Comparison of ENCODE assay signal across 9 cellular contexts in the genomic region with DNA sequence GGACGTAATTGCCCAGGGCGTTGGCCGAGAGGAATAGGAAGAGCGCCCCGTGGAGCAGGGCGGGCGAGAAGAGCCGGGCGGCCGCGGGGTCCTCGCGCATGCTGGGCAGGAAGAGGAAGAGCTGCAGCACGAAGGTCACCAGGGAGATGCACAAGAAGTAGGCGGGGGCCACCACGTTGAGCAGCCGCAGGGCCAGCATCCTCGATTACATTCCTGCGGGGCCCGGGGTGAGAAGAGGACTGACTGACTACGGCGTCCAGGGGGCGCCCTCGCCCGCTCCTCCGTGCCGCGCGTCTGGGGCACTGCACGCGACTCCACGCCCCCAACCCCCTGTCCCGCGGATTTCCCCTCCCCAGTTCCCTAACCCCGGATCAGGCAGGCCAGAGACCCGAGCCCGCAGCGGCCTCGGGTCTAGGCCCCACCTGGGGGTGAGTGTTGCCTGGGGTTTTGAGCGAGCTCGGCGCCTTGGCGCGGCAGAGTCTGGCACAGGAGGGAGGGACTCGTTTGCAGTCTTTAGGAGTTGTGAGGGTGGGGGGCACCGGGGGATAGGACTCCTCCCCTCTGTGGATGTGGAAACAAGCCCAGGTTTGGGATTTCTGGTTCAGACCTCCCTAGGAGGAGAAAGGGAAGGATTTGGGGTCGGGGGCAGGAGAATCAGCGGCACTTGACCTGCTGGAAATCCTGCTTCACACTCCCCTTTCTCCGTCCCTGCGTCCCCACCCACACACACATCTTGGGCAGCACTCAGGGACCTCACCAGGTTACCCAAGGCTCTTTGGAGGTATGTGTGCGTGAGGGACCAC. TPM values are rescaled to one million over a fixed set of nuclear protein-coding genes. Genes with fewer than 3 reads are reported as not detected.
DNase-seq lines count a peak whose midpoint lies in the region; ATAC-seq, FAIRE-seq and TF ChIP-seq lines count a peak whose summit lies in the region.
"Had no signal": no experiment of that assay in that cellular context is flagged by ENCODE, and none has a peak within 500 bp of the region (broad histone marks: within the 10 kb centered on the region; RNA-seq: fewer than 3 reads in every experiment).

No MANE protein-coding gene starts in this region.

- H3K36me3 Mint-ChIP-seq in Caco-2 (ENCODE audit: insufficient read depth, unreplicated experiment) = no peaks in the 10 kb centered on the region
- no peaks in the 10 kb centered on the region for H3K36me3 Mint-ChIP-seq in stimulated activated naive CD8-positive, alpha-beta T cell treated with anti-CD3 and anti-CD28 coated beads, Interleukin-15, Interleukin-2, amounts not matched to agents 100 ng/mL and 50 ng/mL, for 24 hours (ENCODE audit: low read depth)

- BruUV-seq in Caco-2 (replicated peaks; lab: Mats Ljungman, UMichigan) (no TSS peak), GM12878 (replicated peaks; lab: Mats Ljungman, UMichigan) (no TSS peak)

- H3K27ac ChIP-seq in SJCRH30 (no peak overlapping the region), GM12878 (ENCODE audit: control insufficient read depth, insufficient read depth) (no peak overlapping the region), left lung (no peak overlapping the region)
- H3K27ac ChIP-seq: SJSA1 had no signal

- peaks cover 30% of the 10 kb centered on the region for H3K27me3 Mint-ChIP-seq in Caco-2 (ENCODE audit: insufficient read depth, unreplicated experiment)
- peaks cover 75% of the 10 kb centered on the region for H3K27me3 Mint-ChIP-seq in stimulated activated naive CD8-positive, alpha-beta T cell treated with anti-CD3 and anti-CD28 coated beads, Interleukin-15, Interleukin-2, amounts not matched to agents 100 ng/mL and 50 ng/mL, for 24 hours

- in situ Hi-C loops in GM12878 (cut with MboI) = no loop called here

- intact Hi-C loops in Caco-2 (cut with micrococcal nuclease; ENCODE audit: unreplicated experiment) = no loop called here
- intact Hi-C loops in GM12878 (cut with micrococcal nuclease; ENCODE audit: unreplicated experiment) = no loop called here
- intact Hi-C loops in left lung (cut with DNase I) = no loop called here

- TF ChIP-seq RAD21 in GM12878 (IDR thresholded peaks at IDR 0.05; ENCODE audit: insufficient read depth, low read depth, low read length) = peak; percentile 28; the same call in 1 of the 2 replicates

- no peaks in the 10 kb centered on the region for H3K79me2 ChIP-seq in GM12878 (ENCODE audit: control insufficient read depth, insufficient read depth, low read length)

- no peak overlapping the region for H3K27ac Mint-ChIP-seq in Caco-2 (ENCODE audit: unreplicated experiment)
- H3K27ac Mint-ChIP-seq in stimulated activated naive CD8-positive, alpha-beta T cell treated with anti-CD3 and anti-CD28 coated beads, Interleukin-15, Interleukin-2, amounts not matched to agents 100 ng/mL and 50 ng/mL, for 24 hours = no peak overlapping the region

- POLR2A ChIA-PET in Caco-2 (lab: Charles Lee) = no interaction called here
- POLR2A ChIA-PET in GM12878 (lab: Charles Lee) = no interaction called here

- TF ChIP-seq CTCF in Caco-2 (IDR thresholded peaks at IDR 0.05; ENCODE audit: insufficient read depth in 1 of 2, low read depth in 1 of 2, low read length in 1 of 2, severe bottlenecking in 1 of 2, unreplicated experiment in 1 of 2) = peak; percentile 65 to 81
- TF ChIP-seq CTCF in GM12878 (IDR thresholded peaks at IDR 0.05 in 2 of 3, conservative IDR thresholded peaks at IDR 0.05 in 1 of 3; ENCODE audit: control insufficient read depth in 2 of 3, extremely low read depth in 1 of 3, insufficient read depth in 1 of 3, low read depth in 3 of 3, low read length in 3 of 3) = peak; percentile 35 to 63 (median 44); a peak in 5 of 6 replicates
- peak; percentile 8 to 14 for TF ChIP-seq CTCF in left lung (IDR thresholded peaks at IDR 0.05)

- H4K20me1 ChIP-seq in GM12878 (ENCODE audit: control insufficient read depth, insufficient read depth) = no peaks in the 10 kb centered on the region

- H3K9me3 ChIP-seq in Caco-2 (no peaks in the 10 kb centered on the region), SJCRH30 (replicated peaks) (no peaks in the 10 kb centered on the region), GM12878 (replicated peaks; ENCODE audit: control insufficient read depth, insufficient read depth, low read length) (no peaks in the 10 kb centered on the region), left lung (no peaks in the 10 kb centered on the region)
- H3K9me3 ChIP-seq: SJSA1 had no signal

- no peak for TF ChIP-seq POLR2A in GM12878 (IDR thresholded peaks at IDR 0.05; ENCODE audit: low read depth, low read length)

- H3K4me1 ChIP-seq in Caco-2 (no peaks in the 10 kb centered on the region), SJCRH30 (no peaks in the 10 kb centered on the region), GM12878 (ENCODE audit: control insufficient read depth, insufficient read depth, low read length) (no peaks in the 10 kb centered on the region), left lung (peaks cover 0 to 27% of the 10 kb centered on the region in 2 donors)

- H3K4me1 Mint-ChIP-seq in Caco-2 (ENCODE audit: low read depth, unreplicated experiment) = no peaks in the 10 kb centered on the region
- peaks cover 16% of the 10 kb centered on the region for H3K4me1 Mint-ChIP-seq in stimulated activated naive CD8-positive, alpha-beta T cell treated with anti-CD3 and anti-CD28 coated beads, Interleukin-15, Interleukin-2, amounts not matched to agents 100 ng/mL and 50 ng/mL, for 24 hours (ENCODE audit: low read depth)

- CTCF ChIA-PET in Caco-2 (lab: Charles Lee) = interaction anchor here (0.7 to 1.6 kb wide), 4 partner anchors 10 to 772 kb away, joined by 3 to 6 read pairs (median 4); no protein-coding TSS in a partner anchor
- CTCF ChIA-PET in GM12878 (lab: Yijun Ruan, JAX) = interaction anchor here (1.0 to 4.9 kb wide), 4 partner anchors 11 to 176 kb away, joined by 3 to 37 read pairs (median 4); no protein-coding TSS in a partner anchor

- peak; percentile 64 for ATAC-seq in HG03103 (IDR thresholded peaks at IDR 0.05; ENCODE audit: low read depth, unreplicated experiment)
- peak; percentile 85 for ATAC-seq in GM12878
- peak; percentile 61 for ATAC-seq in left lung
- no peak for ATAC-seq in HG02642 (IDR thresholded peaks at IDR 0.05; ENCODE audit: poor library complexity, unreplicated experiment)

- DNase-seq in Caco-2 (peak; percentile 53 to 69), SJCRH30 (peak; percentile 64 to 72), GM12878 (ENCODE audit: low read depth, low spot score) (no peak), left lung (peak in 1 of 2 donors; percentile 80), mesenteric fat pad (ENCODE audit: low spot score) (no peak)

- TF ChIP-seq EP300 in GM12878 (IDR thresholded peaks at IDR 0.05; ENCODE audit: borderline replicate concordance in 1 of 2, control insufficient read depth in 1 of 2, low read depth in 2 of 2, low read length in 2 of 2) = no peak

- H3K4me3 ChIP-seq in Caco-2 (ENCODE audit: low read depth, low read length) = peak overlapping the region; percentile 5; the same call in 1 of the 2 replicates
- H3K4me3 ChIP-seq in SJCRH30 = peak overlapping the region; percentile 64
- H3K4me3 ChIP-seq in GM12878 = no peak overlapping the region
- no peak overlapping the region for H3K4me3 ChIP-seq in left lung
- H3K4me3 ChIP-seq: SJSA1 had no signal

- H3K4me3 Mint-ChIP-seq in Caco-2 (ENCODE audit: unreplicated experiment) = peak overlapping the region; percentile 63
- H3K4me3 Mint-ChIP-seq in stimulated activated naive CD8-positive, alpha-beta T cell treated with anti-CD3 and anti-CD28 coated beads, Interleukin-15, Interleukin-2, amounts not matched to agents 100 ng/mL and 50 ng/mL, for 24 hours = peak overlapping the region; percentile 44

- H3K4me2 ChIP-seq in GM12878 (ENCODE audit: control insufficient read depth, insufficient read depth) = no peak overlapping the region; the same call in 1 of the 2 replicates

- 10% methylated on average over 40 of the region's 51 CpGs for WGBS in GM12878 (ENCODE audit: insufficient coverage, insufficient replicate concordance, low lambda C conversion rate, missing lambda C conversion rate)

- H3K27me3 ChIP-seq in Caco-2 (replicated peaks; ENCODE audit: control insufficient read depth, insufficient read depth, low read length) (peaks cover 3% of the 10 kb centered on the region), SJCRH30 (no peaks in the 10 kb centered on the region), GM12878 (replicated peaks in 1 of 2; ENCODE audit: control insufficient read depth in 2 of 2, insufficient read depth in 2 of 2, low read length in 1 of 2) (peaks cover 19 to 21% of the 10 kb centered on the region in 2 experiments), left lung (peaks cover 64 to 100% of the 10 kb centered on the region in 2 donors)

- H2AFZ ChIP-seq in GM12878 (ENCODE audit: control insufficient read depth, low read depth, low read length) = no peak overlapping the region

- SMC1A ChIA-PET in GM12878 (lab: Charles Lee; ENCODE audit: uncharacterized antibody, unreplicated experiment) = interaction anchor here (1.3 kb wide), 1 partner anchor 10 kb away, joined by 3 read pairs; no protein-coding TSS in a partner anchor

- RAD21 ChIA-PET in GM12878 (lab: Charles Lee; ENCODE audit: unreplicated experiment) = interaction anchor here (1.0 to 2.0 kb wide), 2 partner anchors 74 to 176 kb away, joined by 3 to 5 read pairs; no protein-coding TSS in a partner anchor

- H3K9ac ChIP-seq in GM12878 (ENCODE audit: control insufficient read depth, insufficient read depth, low read length) = no peak overlapping the region

- H3K9me3 Mint-ChIP-seq in Caco-2 (ENCODE audit: unreplicated experiment) = no peaks in the 10 kb centered on the region
- no peaks in the 10 kb centered on the region for H3K9me3 Mint-ChIP-seq in stimulated activated naive CD8-positive, alpha-beta T cell treated with anti-CD3 and anti-CD28 coated beads, Interleukin-15, Interleukin-2, amounts not matched to agents 100 ng/mL and 50 ng/mL, for 24 hours

- no peak for FAIRE-seq in GM12878 (lab: Jason Lieb, UNC)

- H3K36me3 ChIP-seq in Caco-2 (ENCODE audit: control insufficient read depth, insufficient read depth, low read length) = no peaks in the 10 kb centered on the region
- no peaks in the 10 kb centered on the region for H3K36me3 ChIP-seq in SJCRH30
- H3K36me3 ChIP-seq in GM12878 (ENCODE audit: control insufficient read depth in 2 of 2, insufficient read depth in 2 of 2, low read length in 1 of 2) = no peaks in the 10 kb centered on the region
- no peaks in the 10 kb centered on the region for H3K36me3 ChIP-seq in left lung
- H3K36me3 ChIP-seq: SJSA1 had no signal

RNA-seq across cellular contexts. Expression of gene ZDHHC22, which starts 1.9 kb away (rescaled TPM):
- total RNA-seq in Caco-2 (2022) = not detected in 2 replicates
- 12.1 and 13.4 TPM in 2 replicates for total RNA-seq in SJCRH30 (2014; rRNA removed; shearing (Covaris generic))
- total RNA-seq in GM12878 (2013; cell fraction: nucleolus; rRNA removed) = not detected in 2 replicates
- total RNA-seq in GM12878 (2014; rRNA removed) = not detected in 2 replicates
- not detected in 2 replicates for total RNA-seq in GM12878 (2014; rRNA removed; fragmentation: Illumina TruSeq; extraction: Trizol)
- not detected in 2 replicates for total RNA-seq in GM12878 (2021)
- not detected for polyA plus RNA-seq in GM12878 (2011; ENCODE audit: low read depth)
- polyA plus RNA-seq in GM12878 (2011; rRNA removed) = not detected in 2 replicates
- 0.02 and 0.03 TPM in 2 replicates for polyA plus RNA-seq in GM12878 (2011; cell fraction: cytosol; rRNA removed)
- polyA plus RNA-seq in GM12878 (2011; cell fraction: nucleus; rRNA removed) = 0.03 and 0.04 TPM in 2 replicates
- polyA plus RNA-seq in GM12878 (2012) = not detected in 2 replicates
- polyA plus RNA-seq in GM12878 (2014; fragmentation: Illumina TruSeq; extraction: Trizol) = not detected in 2 replicates
- polyA plus RNA-seq in GM12878 (2014; fragmentation: Nextera tagmentation; extraction: Ambion mirVana) = not detected
- not detected in 2 replicates for polyA plus RNA-seq in GM12878 (2014; rRNA removed)
- under 1 TPM in 1 of 2 experiments, not detected in 1; 0.06 TPM for polyA plus RNA-seq in GM12878 (2016; fragmentation: Nextera tagmentation; extraction: Ambion mirVana)
- polyA minus RNA-seq in GM12878 (2011; rRNA and poly(A)+ RNA removed) = 0.10 TPM in 1 of 2 replicates, not detected in the other
- polyA minus RNA-seq in GM12878 (2011; cell fraction: cytosol; rRNA and poly(A)+ RNA removed) = not detected in 2 replicates
- not detected in 2 replicates for polyA minus RNA-seq in GM12878 (2011; cell fraction: nucleus; rRNA and poly(A)+ RNA removed)
- total RNA-seq in left lung = not detected
- total RNA-seq in mesenteric fat pad = not detected

RNA-seq across cellular contexts. Expression of gene CIPC, which starts 41.7 kb away (rescaled TPM):
- total RNA-seq in Caco-2 (2022) (12.8 and 15.4 TPM in 2 replicates), GM12878 (2014; rRNA removed) (19.8 and 24.7 TPM in 2 replicates), GM12878 (2014; rRNA removed; fragmentation: Illumina TruSeq; extraction: Trizol) (16.3 and 17.2 TPM in 2 replicates), GM12878 (2021) (17.7 and 20.3 TPM in 2 replicates), left lung (10 to 100 TPM; 18.6 to 19.8 TPM), mesenteric fat pad (23.1 TPM)
- total RNA-seq in SJCRH30 (2014; rRNA removed; shearing (Covaris generic)) = 13.2 and 14.0 TPM in 2 replicates
- 57.9 and 60.2 TPM in 2 replicates for total RNA-seq in GM12878 (2013; cell fraction: nucleolus; rRNA removed)
- 6.8 TPM for polyA plus RNA-seq in GM12878 (2011; ENCODE audit: low read depth)
- polyA plus RNA-seq in GM12878 (2011; rRNA removed) (29.5 and 35.3 TPM in 2 replicates), GM12878 (2014; fragmentation: Illumina TruSeq; extraction: Trizol) (17.0 and 20.8 TPM in 2 replicates), GM12878 (2014; fragmentation: Nextera tagmentation; extraction: Ambion mirVana) (1 to 10 TPM; 5.6 to 6.6 TPM), GM12878 (2014; rRNA removed) (14.5 and 16.8 TPM in 2 replicates), GM12878 (2016; fragmentation: Nextera tagmentation; extraction: Ambion mirVana) (10 to 100 TPM; 11.9 to 14.4 TPM)
- 23.3 and 24.7 TPM in 2 replicates for polyA plus RNA-seq in GM12878 (2011; cell fraction: cytosol; rRNA removed)
- 18.1 and 20.6 TPM in 2 replicates for polyA plus RNA-seq in GM12878 (2011; cell fraction: nucleus; rRNA removed)
- 6.9 and 9.0 TPM in 2 replicates for polyA plus RNA-seq in GM12878 (2012)
- polyA minus RNA-seq in GM12878 (2011; rRNA and poly(A)+ RNA removed) = 27.8 and 31.7 TPM in 2 replicates
- polyA minus RNA-seq in GM12878 (2011; cell fraction: cytosol; rRNA and poly(A)+ RNA removed) = 10.4 and 11.5 TPM in 2 replicates
- 8.9 and 10.4 TPM in 2 replicates for polyA minus RNA-seq in GM12878 (2011; cell fraction: nucleus; rRNA and poly(A)+ RNA removed)

RNA-seq across cellular contexts. Expression of gene TMEM63C, which starts 41.9 kb away (rescaled TPM):
- total RNA-seq in Caco-2 (2022) (1.3 and 1.4 TPM in 2 replicates), GM12878 (2014; rRNA removed) (0.06 and 0.38 TPM in 2 replicates), GM12878 (2014; rRNA removed; fragmentation: Illumina TruSeq; extraction: Trizol) (0.09 and 0.60 TPM in 2 replicates), GM12878 (2021) (0.74 and 1.3 TPM in 2 replicates), left lung (under 1 TPM in 1 of 2 donors, not detected in 1; 0.47 TPM), mesenteric fat pad (0.51 TPM)
- total RNA-seq in SJCRH30 (2014; rRNA removed; shearing (Covaris generic)) = 4.5 and 5.2 TPM in 2 replicates
- total RNA-seq in GM12878 (2013; cell fraction: nucleolus; rRNA removed) = 12.5 and 15.2 TPM in 2 replicates
- 0.13 TPM for polyA plus RNA-seq in GM12878 (2011; ENCODE audit: low read depth)
- polyA plus RNA-seq in GM12878 (2011; rRNA removed) (0.68 and 1.2 TPM in 2 replicates), GM12878 (2014; fragmentation: Illumina TruSeq; extraction: Trizol) (0.16 and 0.41 TPM in 2 replicates), GM12878 (2014; fragmentation: Nextera tagmentation; extraction: Ambion mirVana) (not detected), GM12878 (2014; rRNA removed) (0.34 and 0.37 TPM in 2 replicates), GM12878 (2016; fragmentation: Nextera tagmentation; extraction: Ambion mirVana) (not detected)
- 2.1 and 2.3 TPM in 2 replicates for polyA plus RNA-seq in GM12878 (2011; cell fraction: cytosol; rRNA removed)
- polyA plus RNA-seq in GM12878 (2011; cell fraction: nucleus; rRNA removed) = 5.7 and 7.8 TPM in 2 replicates
- 0.24 and 0.38 TPM in 2 replicates for polyA plus RNA-seq in GM12878 (2012)
- 1.2 and 2.6 TPM in 2 replicates for polyA minus RNA-seq in GM12878 (2011; rRNA and poly(A)+ RNA removed)
- 0.27 TPM in 1 of 2 replicates, not detected in the other for polyA minus RNA-seq in GM12878 (2011; cell fraction: cytosol; rRNA and poly(A)+ RNA removed)
- 2.1 and 3.5 TPM in 2 replicates for polyA minus RNA-seq in GM12878 (2011; cell fraction: nucleus; rRNA and poly(A)+ RNA removed)

Comparison
In these comparisons a context has a peak if more than half of its experiments do, and no peak if none do; other contexts are left out.
1. DNase-seq: peak in Caco-2 (2 of 2) and SJCRH30 (2 of 2); none in GM12878 (single experiment) and mesenteric fat pad (single experiment).
2. H3K4me3 ChIP-seq: peak in Caco-2 (single experiment) and SJCRH30 (single experiment); none in GM12878 (single experiment) and left lung (0 of 2).
3. CTCF ChIP-seq: peak in every context shown above with its lines; median percentile 73 in Caco-2; 44 in GM12878; 11 in left lung.
4. RNA of gene ZDHHC22, which starts 1.9 kb away (total RNA-seq): 12.1 to 13.4 TPM in SJCRH30; not detected in left lung, not detected in Caco-2, not detected in GM12878 and not detected in mesenteric fat pad (single experiment); every median in the first group is over 10 times any median in the second.